ENCODE assay signal across 17 cellular contexts in genomic region chr13:36357692-36358091, GRCh38. TPM values are rescaled to one million over a fixed set of nuclear protein-coding genes. Genes with fewer than 3 reads are reported as not detected.
A peak's percentile ranks its signal among the peaks of the same experiment; 100 is the strongest.
DNase-seq lines count a peak whose midpoint lies in the region; ATAC-seq, FAIRE-seq and TF ChIP-seq lines count a peak whose summit lies in the region.
"Had no signal": no experiment of that assay in that cellular context is flagged by ENCODE, and none has a peak within 500 bp of the region (broad histone marks: within the 10 kb centered on the region; RNA-seq: fewer than 3 reads in every experiment).

No MANE protein-coding gene starts in this region.

- H4K20me1 ChIP-seq in astrocyte (ENCODE audit: insufficient read depth, low read length) = no peaks in the 10 kb centered on the region

- H3K9me3 ChIP-seq in astrocyte (ENCODE audit: insufficient read depth, low read depth, low read length) = no peaks in the 10 kb centered on the region
- H3K9me3 ChIP-seq: esophagus squamous epithelium, HAP-1 had no signal

- DNase-seq in Ammon's horn (ENCODE audit: low spot score) (peak; percentile 20), astrocyte (ENCODE audit: low read depth) (peak; percentile 80), left ventricle myocardium superior (peak; percentile 56), sciatic nerve (ENCODE audit: low spot score) (no peak), KBM-7 (no peak), type B pancreatic cell (ENCODE audit: extremely low spot score, unreplicated experiment) (no peak)
- DNase-seq in activated T-cell treated with anti-CD3 and anti-CD28 coated beads, Interleukin-2, amount 50 U/mL, for 48 hours = no peak
- DNase-seq: esophagus squamous epithelium; NCI-H2029 treated with DMSO at 0.1 percent for 48 hours; NCI-H524 treated with DMSO at 0.1 percent for 48 hours; stimulated activated CD4-positive, alpha-beta T cell treated with anti-CD3 and anti-CD28 coated beads, Interleukin-4, amount 100 ng/mL, for 24 hours had no signal

- H3K4me1 ChIP-seq in astrocyte (ENCODE audit: insufficient read depth, low read length) = peaks cover 6% of the 10 kb centered on the region

- no peak overlapping the region for H3K4me3 ChIP-seq in astrocyte (ENCODE audit: insufficient read depth, low read depth, low read length)
- H3K4me3 ChIP-seq: esophagus squamous epithelium, HAP-1, lung had no signal

- H2AFZ ChIP-seq in astrocyte (ENCODE audit: low read depth, low read length) = no peak overlapping the region

- H3K27ac ChIP-seq in astrocyte (ENCODE audit: low read depth, low read length) = no peak overlapping the region

- H3K36me3 ChIP-seq in astrocyte (ENCODE audit: insufficient read depth, low read length) = no peaks in the 10 kb centered on the region
- H3K36me3 ChIP-seq: esophagus squamous epithelium, HAP-1 had no signal

- H3K27me3 ChIP-seq in astrocyte (ENCODE audit: insufficient read depth, low read length) = no peaks in the 10 kb centered on the region
- H3K27me3 ChIP-seq: esophagus squamous epithelium had no signal

- TF ChIP-seq CTCF in astrocyte (IDR thresholded peaks at IDR 0.05; ENCODE audit: insufficient read depth, low read depth, low read length) (no peak), type B pancreatic cell (conservative IDR thresholded peaks at IDR 0.05) (no peak)

- no peak overlapping the region for H3K4me2 ChIP-seq in astrocyte (ENCODE audit: low read length)

- H3K9ac ChIP-seq in astrocyte (ENCODE audit: low read length) = no peak overlapping the region

- H3K9me3 Mint-ChIP-seq in astrocyte (ENCODE audit: unreplicated experiment) (peaks cover 2% of the 10 kb centered on the region), type B pancreatic cell (no peaks in the 10 kb centered on the region)
- H3K9me3 Mint-ChIP-seq: natural killer cell treated with Interleukin-12 subunit alpha and Interleukin-12 subunit beta and Interleukin-15 and Interleukin-18, amount 100 ng/mL, for 72 hours had no signal

- FAIRE-seq in astrocyte (lab: Jason Lieb, UNC) = peak; percentile 52
- FAIRE-seq: GM12892 had no signal

- intact Hi-C loops in left ventricle myocardium superior (cut with micrococcal nuclease) (no loop called here), sciatic nerve (cut with DNase I) (no loop called here)

- in situ Hi-C loops in KBM-7 (cut with MboI; ENCODE audit: low pct_unique_long_range_greater_than_20kb, low sequenced_read_pairs) = no loop called here

- H3K36me3 Mint-ChIP-seq in astrocyte (ENCODE audit: low read depth, unreplicated experiment) = no peaks in the 10 kb centered on the region
- no peaks in the 10 kb centered on the region for H3K36me3 Mint-ChIP-seq in type B pancreatic cell
- H3K36me3 Mint-ChIP-seq: natural killer cell treated with Interleukin-12 subunit alpha and Interleukin-12 subunit beta and Interleukin-15 and Interleukin-18, amount 100 ng/mL, for 72 hours had no signal

- H3K27ac Mint-ChIP-seq in astrocyte (ENCODE audit: unreplicated experiment) = no peak overlapping the region
- no peak overlapping the region for H3K27ac Mint-ChIP-seq in type B pancreatic cell
- H3K27ac Mint-ChIP-seq: natural killer cell treated with Interleukin-12 subunit alpha and Interleukin-12 subunit beta and Interleukin-15 and Interleukin-18, amount 100 ng/mL, for 72 hours had no signal

- ATAC-seq in left ventricle myocardium superior (peak; percentile 80), sciatic nerve (peak; percentile 78), HG02588 (IDR thresholded peaks at IDR 0.05; ENCODE audit: unreplicated experiment) (no peak)
- ATAC-seq: natural killer cell treated with Interleukin-12 subunit alpha and Interleukin-12 subunit beta and Interleukin-15 and Interleukin-18, amount 100 ng/mL, for 72 hours; Panc1 had no signal

- H3K27me3 Mint-ChIP-seq in astrocyte (ENCODE audit: low read depth, unreplicated experiment) (no peaks in the 10 kb centered on the region), type B pancreatic cell (no peaks in the 10 kb centered on the region)

- H3K79me2 ChIP-seq in astrocyte (ENCODE audit: insufficient read depth, low read length) = no peaks in the 10 kb centered on the region

- H3K4me3 Mint-ChIP-seq in astrocyte (ENCODE audit: unreplicated experiment) (no peak overlapping the region), type B pancreatic cell (no peak overlapping the region)
- H3K4me3 Mint-ChIP-seq: natural killer cell treated with Interleukin-12 subunit alpha and Interleukin-12 subunit beta and Interleukin-15 and Interleukin-18, amount 100 ng/mL, for 72 hours had no signal

- peaks cover 28% of the 10 kb centered on the region for H3K4me1 Mint-ChIP-seq in astrocyte (ENCODE audit: low read depth, unreplicated experiment)
- peaks cover 5% of the 10 kb centered on the region for H3K4me1 Mint-ChIP-seq in type B pancreatic cell (ENCODE audit: unreplicated experiment)

RNA-seq across cellular contexts. Expression of gene SPART, which starts 11.5 kb away (rescaled TPM):
- 47.7 and 50.6 TPM in 2 replicates for total RNA-seq in astrocyte
- 44.1 TPM for total RNA-seq in left ventricle myocardium superior
- 90.2 TPM for total RNA-seq in sciatic nerve
- total RNA-seq in type B pancreatic cell (ENCODE audit: low replicate concordance) = 45.9 and 67.6 TPM in 2 replicates

Comparison
In these comparisons a context has a peak if more than half of its experiments do, and no peak if none do; other contexts are left out.
1. DNase-seq: peak in Ammon's horn (single experiment), astrocyte (single experiment) and left ventricle myocardium superior (single experiment); none in sciatic nerve (single experiment), KBM-7 (single experiment), type B pancreatic cell (single experiment) and activated T-cell treated with anti-CD3 and anti-CD28 coated beads, Interleukin-2, amount 50 U/mL, for 48 hours (0 of 2).